Comparison of ENCODE assay signal across 1 cellular context in genomic region chr22:45373592-45373991, GRCh38. TPM values are rescaled to one million over a fixed set of nuclear protein-coding genes. Genes with fewer than 3 reads are reported as not detected.
"Had no signal": no experiment of that assay in that cellular context is flagged by ENCODE, and none has a peak within 500 bp of the region (broad histone marks: within the 10 kb centered on the region; RNA-seq: fewer than 3 reads in every experiment).

No MANE protein-coding gene starts in this region.

RNA-seq across cellular contexts. Expression of gene SMC1B, which starts 39.8 kb away (rescaled TPM):
- total RNA-seq: GM12878 had no signal
- polyA plus RNA-seq: GM12878 had no signal

RNA-seq across cellular contexts. Expression of gene RIBC2, which starts 39.9 kb away (rescaled TPM):
- total RNA-seq: GM12878 had no signal
